ENCODE assay signal across 2 cellular contexts in genomic region chr7:116717137-116717536, GRCh38.
TF ChIP-seq lines count a peak whose summit lies in the region.

No MANE protein-coding gene starts in this region.

TF ChIP-seq in HCT116, 20 proteins besides CTCF, POLR2A, EP300 and RAD21:
- TF ChIP-seq FOSL1 (IDR thresholded peaks at IDR 0.05; ENCODE audit: low read depth) (no peak), ATF3 (IDR thresholded peaks at IDR 0.05) (no peak), REST (IDR thresholded peaks at IDR 0.05; ENCODE audit: low read depth) (no peak), ZFX (IDR thresholded peaks at IDR 0.05) (no peak), JUND (IDR thresholded peaks at IDR 0.05) (no peak), CBX3 (IDR thresholded peaks at IDR 0.05; ENCODE audit: low read depth) (no peak), ZNF274 (IDR thresholded peaks at IDR 0.05; ENCODE audit: low read depth, low read length) (no peak), POLR2AphosphoS5 (IDR thresholded peaks at IDR 0.05; ENCODE audit: low read depth, low read length) (no peak)
TF ChIP-seq in HCT116: peak in this region for 0.

TF ChIP-seq in endothelial cell of umbilical vein, 7 proteins besides CTCF, POLR2A, EP300 and RAD21:
- TF ChIP-seq FOS (IDR thresholded peaks at IDR 0.05; ENCODE audit: borderline replicate concordance, insufficient read depth, low read length) (no peak), MAX (IDR thresholded peaks at IDR 0.05; ENCODE audit: insufficient read depth, insufficient read length) (no peak), EZH2 (IDR thresholded peaks at IDR 0.05; ENCODE audit: borderline replicate concordance, low read depth, low read length, severe bottlenecking) (no peak), GATA2 (IDR thresholded peaks at IDR 0.05; ENCODE audit: insufficient read depth, insufficient read length, low read depth, low read length) (no peak), POLR2AphosphoS5 (IDR thresholded peaks at IDR 0.05; ENCODE audit: insufficient read depth, low read depth, low read length) (no peak), JUN (IDR thresholded peaks at IDR 0.05; ENCODE audit: borderline replicate concordance, insufficient read depth, insufficient read length, low read depth) (no peak), MYC (IDR thresholded peaks at IDR 0.05; ENCODE audit: low read depth, low read length) (no peak)
TF ChIP-seq in endothelial cell of umbilical vein: peak in this region for 0.
